In genomic region chr21:44818636-44819011, GRCh38 we compare ENCODE assay signal across 8 cellular contexts. TPM values are rescaled to one million over a fixed set of nuclear protein-coding genes. Genes with fewer than 3 reads are reported as not detected.
A peak's percentile ranks its signal among the peaks of the same experiment; 100 is the strongest.
DNase-seq lines count a peak whose midpoint lies in the region; ATAC-seq and TF ChIP-seq lines count a peak whose summit lies in the region.

No MANE protein-coding gene starts in this region.

- H3K36me3 ChIP-seq in breast epithelium (no peaks in the 10 kb centered on the region), lung (ENCODE audit: control insufficient read depth in 2 of 2, insufficient read depth in 2 of 2, low read length in 2 of 2) (peaks cover 0 to 4% of the 10 kb centered on the region in 2 donors), transverse colon (no peaks in the 10 kb centered on the region)

- no peak for DNase-seq in activated naive CD4-positive, alpha-beta T cell treated with anti-CD3 and anti-CD28 coated beads for 36 hours
- no peak for DNase-seq in activated naive CD4-positive, alpha-beta T cell treated with Interleukin-2 at 50 U/mL for 16 hours
- DNase-seq in breast epithelium (ENCODE audit: low spot score in 2 of 2), result no peak
- DNase-seq in lung (ENCODE audit: low spot score), result no peak
- peak; percentile 21 for DNase-seq in transverse colon
- DNase-seq in effector CD8-positive, alpha-beta T cell (lab: John Stamatoyannopoulos, UW), result no peak
- no peak for DNase-seq in GM13976 (ENCODE audit: low spot score)
- no peak for DNase-seq in UCSD-AML1 (lab: John Stamatoyannopoulos, UW; ENCODE audit: unreplicated experiment)

- H3K27ac Mint-ChIP-seq in activated naive CD4-positive, alpha-beta T cell treated with anti-CD3 and anti-CD28 coated beads for 36 hours, result no peak overlapping the region

- TF ChIP-seq POLR2A in breast epithelium (IDR thresholded peaks at IDR 0.05), result no peak
- TF ChIP-seq POLR2A in transverse colon (IDR thresholded peaks at IDR 0.05), result no peak

- H3K27me3 ChIP-seq in breast epithelium (no peaks in the 10 kb centered on the region), lung (ENCODE audit: control insufficient read depth, insufficient read depth) (no peaks in the 10 kb centered on the region), transverse colon (no peaks in the 10 kb centered on the region)

- no peak for TF ChIP-seq CTCF in breast epithelium (IDR thresholded peaks at IDR 0.05)
- TF ChIP-seq CTCF in lung (IDR thresholded peaks at IDR 0.05; ENCODE audit: control extremely low read depth, extremely low read depth), result no peak
- TF ChIP-seq CTCF in transverse colon (IDR thresholded peaks at IDR 0.05), result no peak
- no peak for TF ChIP-seq CTCF in GM13976 (IDR thresholded peaks at IDR 0.05; ENCODE audit: borderline replicate concordance, control extremely low read depth, extremely low read depth, insufficient read depth, missing control alignments)

- 46 to 54% methylated on average over 37 of the region's 37 CpGs for WGBS in lung, 2 donors
- WGBS in transverse colon (ENCODE audit: low coverage in 1 of 2), 2 donors, result 87% methylated on average over 36 of the region's 37 CpGs; no CpG with 5 or more reads in 1 of the 2 donors

- peak overlapping the region; percentile 77 to 97 (median 82) for H3K4me3 ChIP-seq in breast epithelium
- H3K4me3 ChIP-seq in lung, result peak overlapping the region; percentile 65
- H3K4me3 ChIP-seq in transverse colon, result peak overlapping the region; percentile 65 to 81 (median 80)

- peak overlapping the region; percentile 54 for H3K4me3 Mint-ChIP-seq in activated naive CD4-positive, alpha-beta T cell treated with anti-CD3 and anti-CD28 coated beads for 36 hours

- no peak for ATAC-seq in lung (ENCODE audit: insufficient read depth, low FRiP score)

- no peaks in the 10 kb centered on the region for H3K27me3 Mint-ChIP-seq in activated naive CD4-positive, alpha-beta T cell treated with anti-CD3 and anti-CD28 coated beads for 36 hours (ENCODE audit: low read depth)

- intact Hi-C loops in activated naive CD4-positive, alpha-beta T cell treated with anti-CD3 and anti-CD28 coated beads for 36 hours (cut with micrococcal nuclease), result loop anchor here (1.0 to 5.0 kb wide), 4 partner anchors 55 to 1504 kb away; partner anchors contain the start of genes C21orf58, CFAP410, PCNT and PTTG1IP
- intact Hi-C loops in breast epithelium (cut with DNase I; ENCODE audit: low total_unique reads), result no loop called here
- intact Hi-C loops in transverse colon (cut with DNase I; ENCODE audit: low total_unique reads), result loop anchor here (10.0 kb wide), 1 partner anchor 56 kb away; the partner anchor contains the start of gene PTTG1IP

- CTCF ChIA-PET in activated naive CD4-positive, alpha-beta T cell treated with anti-CD3 and anti-CD28 coated beads for 36 hours (lab: Charles Lee), result interaction anchor here (1.5 kb wide), 1 partner anchor 18 kb away, joined by 4 read pairs; the partner anchor contains the start of gene UBE2G2

- peaks cover 3% of the 10 kb centered on the region for H3K36me3 Mint-ChIP-seq in activated naive CD4-positive, alpha-beta T cell treated with anti-CD3 and anti-CD28 coated beads for 36 hours (ENCODE audit: low read depth)

- peaks cover 13% of the 10 kb centered on the region for H3K4me1 Mint-ChIP-seq in activated naive CD4-positive, alpha-beta T cell treated with anti-CD3 and anti-CD28 coated beads for 36 hours (ENCODE audit: low read depth)

- TF ChIP-seq EP300 in transverse colon (IDR thresholded peaks at IDR 0.05; ENCODE audit: low read depth), result no peak

- H3K9me3 Mint-ChIP-seq in activated naive CD4-positive, alpha-beta T cell treated with anti-CD3 and anti-CD28 coated beads for 36 hours, result peaks cover 21% of the 10 kb centered on the region

- in situ Hi-C loops in transverse colon (cut with MboI; ENCODE audit: low pct_ligation_motif_present in 1 of 4, low pct_unique_long_range_greater_than_20kb in 1 of 4, low sequenced_read_pairs in 3 of 4) (loop anchor here in 1 of 4 donors (25.0 kb wide), 1 partner anchor 119 kb away; the partner anchor contains the start of gene SLX9), GM13976 (cut with MboI; ENCODE audit: low sequenced_read_pairs, unreplicated experiment) (no loop called here)

- peak overlapping the region; percentile 95 to 96 for H3K27ac ChIP-seq in breast epithelium
- H3K27ac ChIP-seq in lung (ENCODE audit: low read depth in 1 of 2, low read length in 1 of 2), result peak overlapping the region; percentile 91 to 96
- H3K27ac ChIP-seq in transverse colon, result peak overlapping the region; percentile 81 to 94 (median 92)

- H3K9me3 ChIP-seq in breast epithelium (peaks cover 12 to 43% of the 10 kb centered on the region in 2 donors), lung (ENCODE audit: control insufficient read depth in 2 of 2, insufficient read depth in 1 of 2, low read length in 1 of 2) (peaks cover 0 to 5% of the 10 kb centered on the region in 2 donors), transverse colon (peaks cover 14 to 16% of the 10 kb centered on the region in 2 donors)

- H3K4me1 ChIP-seq in breast epithelium, result peaks cover 8 to 10% of the 10 kb centered on the region in 2 donors
- peaks cover 0 to 10% of the 10 kb centered on the region in 2 donors for H3K4me1 ChIP-seq in lung (ENCODE audit: control insufficient read depth in 2 of 2, insufficient read depth in 2 of 2, low read length in 2 of 2)
- peaks cover 6 to 28% (median 16%) of the 10 kb centered on the region in 4 donors for H3K4me1 ChIP-seq in transverse colon

RNA-seq across cellular contexts. Expression of gene SUMO3, which starts 0.8 kb away (rescaled TPM):
- 10 to 100 TPM; 87.1 to 94.7 TPM for total RNA-seq in activated naive CD4-positive, alpha-beta T cell treated with anti-CD3 and anti-CD28 coated beads for 36 hours
- 10 to 100 TPM; 64.2 to 64.8 (median 64.4) TPM for total RNA-seq in breast epithelium
- total RNA-seq in lung, result 10 to 100 TPM; 45.5 to 86.5 TPM
- 10 to 100 TPM; 40.4 to 96.4 TPM for polyA plus RNA-seq in lung
- 10 to 100 TPM; 18.3 to 56.7 (median 38.1) TPM for total RNA-seq in transverse colon

RNA-seq across cellular contexts. Expression of gene UBE2G2, which starts 17.0 kb away (rescaled TPM):
- 10 to 100 TPM; 94.0 to 95.2 TPM for total RNA-seq in activated naive CD4-positive, alpha-beta T cell treated with anti-CD3 and anti-CD28 coated beads for 36 hours
- total RNA-seq in breast epithelium (100 to 1,000 TPM in 1 of 3 donors, 10 to 100 TPM in 2; 84.8 to 128 (median 99.2) TPM), lung (10 to 100 TPM; 87.0 to 93.2 TPM), transverse colon (10 to 100 TPM; 40.8 to 78.0 (median 60.5) TPM)
- polyA plus RNA-seq in lung, result 10 to 100 TPM; 35.6 to 48.0 TPM

RNA-seq across cellular contexts. Expression of gene PTTG1IP, which starts 54.9 kb away (rescaled TPM):
- total RNA-seq in activated naive CD4-positive, alpha-beta T cell treated with anti-CD3 and anti-CD28 coated beads for 36 hours, result 10 to 100 TPM; 37.6 to 38.5 TPM
- 100 to 1,000 TPM; 187 to 351 (median 272) TPM for total RNA-seq in breast epithelium
- 100 to 1,000 TPM; 243 to 247 TPM for total RNA-seq in lung
- 100 to 1,000 TPM; 139 to 209 TPM for polyA plus RNA-seq in lung
- 100 to 1,000 TPM; 157 to 552 (median 288) TPM for total RNA-seq in transverse colon

Comparison
In these comparisons a context has a peak if more than half of its experiments do, and no peak if none do; other contexts are left out.
1. RNA of gene PTTG1IP, which starts 54.9 kb away (total RNA-seq): 157 to 552 TPM in transverse colon, 187 to 351 TPM in breast epithelium and 243 to 247 TPM in lung; 37.6 to 38.5 TPM in activated naive CD4-positive, alpha-beta T cell treated with anti-CD3 and anti-CD28 coated beads for 36 hours; every median in the first group is over 4 times any median in the second.
2. Peak in every context shown above with its lines, with median percentiles within 50 percentile points of each other: H3K27ac ChIP-seq and H3K4me3 ChIP-seq.